ENCODE assay signal across 23 cellular contexts in genomic region chr9:125519741-125520140, GRCh38.
DNase-seq lines count a peak whose midpoint lies in the region; ATAC-seq and TF ChIP-seq lines count a peak whose summit lies in the region.
"Had no signal": no experiment of that assay in that cellular context is flagged by ENCODE, and none has a peak within 500 bp of the region (broad histone marks: within the 10 kb centered on the region; RNA-seq: fewer than 3 reads in every experiment).

No MANE protein-coding gene starts in this region.

- H3K9me3 ChIP-seq in CD4-positive, alpha-beta T cell (ENCODE audit: control insufficient read depth, low read length), result no peaks in the 10 kb centered on the region
- H3K9me3 ChIP-seq in IMR-90 (ENCODE audit: control insufficient read depth, insufficient read depth, low read length), result no peaks in the 10 kb centered on the region
- H3K9me3 ChIP-seq: A549; BE2C; BLaER1 treated with 17β-estradiol and CSF1 and Interleukin-3, amounts not matched to agents 10 nM and 100 nM; HAP-1 had no signal

- H3K4me3 ChIP-seq in IMR-90 (ENCODE audit: insufficient read depth, low read depth, low read length), result no peak overlapping the region
- no peak overlapping the region for H3K4me3 ChIP-seq in mesendoderm (ENCODE audit: low read length)
- H3K4me3 ChIP-seq: A549; BLaER1 treated with 17β-estradiol and CSF1 and Interleukin-3, amounts not matched to agents 10 nM and 100 nM; HAP-1 had no signal

- H2AK5ac ChIP-seq in IMR-90 (ENCODE audit: low read depth, low read length), result 0 out of 2 replicates have a peak overlapping the region, but pooled peaks have one; percentile 24
- no peak overlapping the region for H2AK5ac ChIP-seq in mesendoderm (ENCODE audit: low read length)

- H4K8ac ChIP-seq in IMR-90 (ENCODE audit: low read depth in 2 of 2, low read length in 2 of 2), result no peak overlapping the region
- no peak overlapping the region for H4K8ac ChIP-seq in mesendoderm (ENCODE audit: low read depth, low read length)

- H4K5ac ChIP-seq in IMR-90 (ENCODE audit: low read depth, low read length) (peak overlapping the region; percentile 26; the same call in 1 of the 2 replicates), mesendoderm (ENCODE audit: low read length) (no peak overlapping the region)

- TF ChIP-seq RAD21 in IMR-90 (IDR thresholded peaks at IDR 0.05; ENCODE audit: low read length), result no peak

- H3K4me1 Mint-ChIP-seq in CD4-positive, alpha-beta T cell (ENCODE audit: low read depth), result peaks cover 30% of the 10 kb centered on the region

- H3K79me1 ChIP-seq in IMR-90 (ENCODE audit: low read depth in 1 of 2, low read length in 2 of 2) (peaks cover 30 to 61% of the 10 kb centered on the region in 2 experiments), mesendoderm (ENCODE audit: low read length) (peaks cover 2% of the 10 kb centered on the region)

- H3K4me1 ChIP-seq in IMR-90 (ENCODE audit: control insufficient read depth, insufficient read depth, low read length), result peaks cover 17% of the 10 kb centered on the region
- H3K4me1 ChIP-seq in mesendoderm (ENCODE audit: control insufficient read depth, low read depth, low read length), result peaks cover 35% of the 10 kb centered on the region
- H3K4me1 ChIP-seq: BE2C had no signal

- H3K9me3 Mint-ChIP-seq in CD4-positive, alpha-beta T cell, result no peaks in the 10 kb centered on the region
- H3K9me3 Mint-ChIP-seq: CD14-positive monocyte; CD4-positive, alpha-beta memory T cell; HFFc6 had no signal

- DNase-seq in CD4-positive, alpha-beta T cell, result no peak
- DNase-seq in IMR-90, result no peak
- peak; percentile 48 for DNase-seq in amniotic epithelial cell (ENCODE audit: low read depth)
- DNase-seq in mesendoderm, result no peak
- no peak for DNase-seq in NCI-H1417 treated with DMSO at 0.1 percent for 48 hours (lab: John Stamatoyannopoulos, UW)
- DNase-seq in NOMO-1 treated with DMSO at 0.1 percent for 48 hours (lab: John Stamatoyannopoulos, UW; ENCODE audit: unreplicated experiment), result no peak
- DNase-seq in stimulated activated CD4-positive, alpha-beta T cell treated with anti-CD3 and anti-CD28 coated beads, Interleukin-15, amount 100 ng/mL, for 24 hours, result no peak
- DNase-seq: 8988T; ACHN; AML-193; BE2C; Calu3; CD4-positive, alpha-beta memory T cell; COR-L47; DMS53; DMS79 treated with DMSO at 0.1 percent for 48 hours; GOT3; HFFc6 had no signal

- H3K27ac Mint-ChIP-seq in CD4-positive, alpha-beta T cell, result peak overlapping the region; percentile 25

- ATAC-seq in CD4-positive, alpha-beta T cell (ENCODE audit: poor library complexity), result no peak
- no peak for ATAC-seq in IMR-90 (ENCODE audit: low read depth)
- no peak for ATAC-seq in HG02678 (IDR thresholded peaks at IDR 0.05; ENCODE audit: unreplicated experiment)
- ATAC-seq: A549 had no signal

- 0 out of 3 replicates have a peak overlapping the region, but pooled peaks have one; percentile 96 for H2BK15ac ChIP-seq in IMR-90 (ENCODE audit: low read depth, low read length)
- H2BK15ac ChIP-seq in mesendoderm (replicated peaks; ENCODE audit: low read depth), result no peak overlapping the region

- no peaks in the 10 kb centered on the region for H3K27me3 ChIP-seq in CD4-positive, alpha-beta T cell (ENCODE audit: control insufficient read depth, insufficient read depth, low read length)
- H3K27me3 ChIP-seq in IMR-90 (ENCODE audit: control insufficient read depth, insufficient read depth, low read length), result no peaks in the 10 kb centered on the region
- no peaks in the 10 kb centered on the region for H3K27me3 ChIP-seq in mesendoderm (ENCODE audit: insufficient read depth, low read length, poor library complexity)
- H3K27me3 ChIP-seq: BE2C; BLaER1 treated with 17β-estradiol and CSF1 and Interleukin-3, amounts not matched to agents 10 nM and 100 nM had no signal

- H2BK5ac ChIP-seq in IMR-90 (ENCODE audit: low read depth, low read length, poor library complexity, severe bottlenecking), result no peak overlapping the region
- peak overlapping the region; percentile 37 for H2BK5ac ChIP-seq in mesendoderm (ENCODE audit: low read length)

- H2AK9ac ChIP-seq in IMR-90 (replicated peaks; ENCODE audit: low read depth, low read length, poor library complexity), result no peak overlapping the region

- H3K18ac ChIP-seq in IMR-90 (ENCODE audit: low read depth, low read length) (peak overlapping the region; percentile 34), mesendoderm (ENCODE audit: low read length) (peak overlapping the region; percentile 40)

- H3K4me2 ChIP-seq in IMR-90 (ENCODE audit: low read depth, low read length) (no peak overlapping the region), mesendoderm (ENCODE audit: low read length) (no peak overlapping the region)
- H3K4me2 ChIP-seq: A549 had no signal

- H3K36me3 Mint-ChIP-seq in CD4-positive, alpha-beta T cell (ENCODE audit: low read depth), result peaks cover 17% of the 10 kb centered on the region

- CTCF ChIA-PET in CD4-positive, alpha-beta T cell (lab: Charles Lee), result no interaction called here
- CTCF ChIA-PET in IMR-90 (lab: Yijun Ruan, JAX), result no interaction called here

- peaks cover 3% of the 10 kb centered on the region; the same call in 1 of the 2 replicates for H3K36me3 ChIP-seq in IMR-90 (ENCODE audit: control insufficient read depth, insufficient read depth, low read length)
- no peaks in the 10 kb centered on the region for H3K36me3 ChIP-seq in mesendoderm (ENCODE audit: control insufficient read depth, insufficient read depth, low read length)
- H3K36me3 ChIP-seq: BE2C, HAP-1 had no signal

- H3K4ac ChIP-seq in IMR-90 (ENCODE audit: low read depth, low read length) (0 out of 2 replicates have a peak overlapping the region, but pooled peaks have one; percentile 8), mesendoderm (ENCODE audit: low read depth, low read length) (peak overlapping the region; percentile 22)

- H3K79me2 ChIP-seq in mesendoderm (ENCODE audit: control insufficient read depth, insufficient read depth, low read length), result no peaks in the 10 kb centered on the region

- H4K91ac ChIP-seq in IMR-90 (ENCODE audit: insufficient read depth, low read depth, low read length), result no peak overlapping the region

- H3K27me3 Mint-ChIP-seq in CD4-positive, alpha-beta T cell, result no peaks in the 10 kb centered on the region
- H3K27me3 Mint-ChIP-seq: CD4-positive, alpha-beta memory T cell had no signal

- H2BK120ac ChIP-seq in IMR-90 (ENCODE audit: low read depth, low read length) (peak overlapping the region; percentile 92; the same call in 1 of the 2 replicates), mesendoderm (ENCODE audit: low read depth, low read length) (no peak overlapping the region)

- POLR2A ChIA-PET in CD4-positive, alpha-beta T cell (lab: Charles Lee), result no interaction called here
- POLR2A ChIA-PET in IMR-90 (lab: Charles Lee; ENCODE audit: unreplicated experiment), result no interaction called here

- dilution Hi-C loops in IMR-90 (cut with HindIII; ENCODE audit: low sequenced_read_pairs, unreplicated experiment), result no loop called here

- H3K27ac ChIP-seq in CD4-positive, alpha-beta T cell (ENCODE audit: low read depth, low read length), result no peak overlapping the region
- H3K27ac ChIP-seq in IMR-90 (ENCODE audit: insufficient read depth, low read length) (no peak overlapping the region), mesendoderm (ENCODE audit: low read depth, low read length) (no peak overlapping the region)
- H3K27ac ChIP-seq: A549; BLaER1 treated with 17β-estradiol and CSF1 and Interleukin-3, amounts not matched to agents 10 nM and 100 nM had no signal

- intact Hi-C loops in CD4-positive, alpha-beta T cell (cut with DNase I, micrococcal nuclease), result no loop called here
- intact Hi-C loops in IMR-90 (cut with micrococcal nuclease), result no loop called here

- H2BK20ac ChIP-seq in IMR-90 (ENCODE audit: low read depth, low read length), result peak overlapping the region; percentile 98; the same call in 1 of the 2 replicates

- H2AFZ ChIP-seq in IMR-90 (replicated peaks; ENCODE audit: low read length, poor library complexity), result no peak overlapping the region

- H3K9me1 ChIP-seq in IMR-90 (ENCODE audit: insufficient read depth, low read length), result peaks cover 26% of the 10 kb centered on the region

- WGBS in IMR-90 (ENCODE audit: extremely low coverage in 2 of 2, insufficient read length in 1 of 2), 2 experiments, result no CpG with 5 or more reads among the region's 3 CpGs
- WGBS in mesendoderm (ENCODE audit: extremely low coverage, insufficient coverage, low lambda C conversion rate), result no CpG with 5 or more reads among the region's 3 CpGs

- H3K14ac ChIP-seq in IMR-90 (replicated peaks; ENCODE audit: low read depth, low read length), result no peak overlapping the region

- H4K20me1 ChIP-seq in IMR-90 (ENCODE audit: insufficient read depth, low read length), result peaks cover 2% of the 10 kb centered on the region; the same call in 1 of the 2 replicates

- no peak overlapping the region for H3K56ac ChIP-seq in IMR-90 (ENCODE audit: extremely low read depth, insufficient read depth, low read length)
- H3K56ac ChIP-seq in mesendoderm (ENCODE audit: low read length), result peak overlapping the region; percentile 18

- no peak for TF ChIP-seq CTCF in CD4-positive, alpha-beta T cell (IDR thresholded peaks at IDR 0.05)
- TF ChIP-seq CTCF in IMR-90 (conservative IDR thresholded peaks at IDR 0.05; ENCODE audit: low read depth, low read length), result no peak

- H3K23ac ChIP-seq in IMR-90 (ENCODE audit: low read depth, low read length), result no peak overlapping the region
- H3K23ac ChIP-seq in mesendoderm (ENCODE audit: low read length), result no peak overlapping the region

- no peak overlapping the region for H3K4me3 Mint-ChIP-seq in CD4-positive, alpha-beta T cell
- H3K4me3 Mint-ChIP-seq: CD14-positive monocyte; CD4-positive, alpha-beta memory T cell; HFFc6 had no signal

- no TSS peak for BruUV-seq in IMR-90 (replicated peaks; lab: Mats Ljungman, UMichigan)

- H3K9ac ChIP-seq in IMR-90 (ENCODE audit: low read depth, low read length) (no peak overlapping the region), mesendoderm (ENCODE audit: low read length) (no peak overlapping the region)
- H3K9ac ChIP-seq: BLaER1 treated with 17β-estradiol and CSF1 and Interleukin-3, amounts not matched to agents 10 nM and 100 nM had no signal

- in situ Hi-C loops in IMR-90 (cut with MboI; ENCODE audit: low sequenced_read_pairs), result no loop called here

- TF ChIP-seq POLR2A in IMR-90 (IDR thresholded peaks at IDR 0.05; ENCODE audit: low read depth, low read length), result no peak

TF ChIP-seq in IMR-90, 13 proteins besides CTCF, POLR2A, EP300 and RAD21 (continues in another document):
- TF ChIP-seq NFE2L2 (IDR thresholded peaks at IDR 0.05; ENCODE audit: low read depth, low read length) (no peak), SMC3 (IDR thresholded peaks at IDR 0.05; ENCODE audit: low read depth, low read length) (no peak), MXI1 (IDR thresholded peaks at IDR 0.05; ENCODE audit: borderline replicate concordance, low read depth, low read length) (no peak), FOS (IDR thresholded peaks at IDR 0.05; ENCODE audit: low read depth, low read length) (no peak), RFX5 (IDR thresholded peaks at IDR 0.05; ENCODE audit: low read depth, low read length) (no peak), BHLHE40 (IDR thresholded peaks at IDR 0.05; ENCODE audit: low read depth, low read length) (no peak), CEBPB (IDR thresholded peaks at IDR 0.05; ENCODE audit: low read depth, low read length) (no peak), MAFK (IDR thresholded peaks at IDR 0.05; ENCODE audit: low read depth, low read length) (no peak)
